ENCODE assay signal across 21 cellular contexts in genomic region chr9:135135927-135136311, GRCh38.
"Had no signal": no experiment of that assay in that cellular context is flagged by ENCODE, and none has a peak within 500 bp of the region (broad histone marks: within the 10 kb centered on the region; RNA-seq: fewer than 3 reads in every experiment).

No MANE protein-coding gene starts in this region.

- H3K4me1 ChIP-seq: lower lobe of right lung, transverse colon had no signal

- H3K4me1 Mint-ChIP-seq: memory B cell; stimulated activated naive B cell treated with anti-CD40 and anti-IgM and Interleukin-4, amounts not matched to agents 10 μg/mL and 1 μg/mL and 100 μg/mL, for 72 hours had no signal

- H3K36me3 ChIP-seq: heart right ventricle, lower lobe of right lung, sigmoid colon, thoracic aorta, transverse colon had no signal

- H3K27ac Mint-ChIP-seq: memory B cell; naive B cell; nephron; stimulated activated naive B cell treated with anti-CD40 and anti-IgM and Interleukin-4, amounts not matched to agents 10 μg/mL and 1 μg/mL and 100 μg/mL, for 72 hours; stimulated activated naive CD8-positive, alpha-beta T cell treated with anti-CD3 and anti-CD28 coated beads, Interleukin-15, amount 100 ng/mL, for 72 hours had no signal

- H3K9me3 Mint-ChIP-seq: memory B cell; stimulated activated naive CD8-positive, alpha-beta T cell treated with anti-CD3 and anti-CD28 coated beads, Interleukin-15, amount 100 ng/mL, for 72 hours had no signal

- H3K27ac ChIP-seq: coronary artery, heart right ventricle, lower lobe of right lung, psoas muscle, sigmoid colon, skin epidermis, thoracic aorta, transverse colon had no signal

- H3K9me3 ChIP-seq: lower lobe of right lung, psoas muscle, sigmoid colon, thoracic aorta, transverse colon had no signal

- H3K36me3 Mint-ChIP-seq: memory B cell; naive B cell; stimulated activated naive B cell treated with anti-CD40 and anti-IgM and Interleukin-4, amounts not matched to agents 10 μg/mL and 1 μg/mL and 100 μg/mL, for 72 hours had no signal

- H3K4me3 Mint-ChIP-seq: memory B cell; naive B cell; nephron; stimulated activated naive B cell treated with anti-CD40 and anti-IgM and Interleukin-4, amounts not matched to agents 10 μg/mL and 1 μg/mL and 100 μg/mL, for 72 hours; stimulated activated naive CD8-positive, alpha-beta T cell treated with anti-CD3 and anti-CD28 coated beads, Interleukin-15, amount 100 ng/mL, for 72 hours had no signal

- H3K4me3 ChIP-seq: coronary artery, heart right ventricle, lower lobe of right lung, psoas muscle, sigmoid colon, skin epidermis, thoracic aorta, transverse colon had no signal

- DNase-seq: effector CD8-positive, alpha-beta T cell; foreskin melanocyte; heart right ventricle; hypothalamus; kidney glomerular epithelial cell; lower lobe of right lung; midbrain; naive B cell; psoas muscle; sigmoid colon; stimulated activated CD4-positive, alpha-beta T cell treated with anti-CD3 and anti-CD28 coated beads, Interleukin-2, amount 100 ng/mL, for 24 hours; stimulated activated CD4-positive, alpha-beta T cell treated with anti-CD3 and anti-CD28 coated beads, Interleukin-4, amount 100 ng/mL, for 4 hours; stimulated activated naive B cell treated with anti-CD40 and anti-IgM and Interleukin-4, amounts not matched to agents 10 μg/mL and 1 μg/mL and 100 μg/mL, for 72 hours; stimulated activated naive CD8-positive, alpha-beta T cell treated with anti-CD3 and anti-CD28 coated beads, Interleukin-15, amount 100 ng/mL, for 72 hours; transverse colon had no signal

- FAIRE-seq: islet of Langerhans had no signal
